Comparison of ENCODE assay signal across 8 cellular contexts in the genomic region with DNA sequence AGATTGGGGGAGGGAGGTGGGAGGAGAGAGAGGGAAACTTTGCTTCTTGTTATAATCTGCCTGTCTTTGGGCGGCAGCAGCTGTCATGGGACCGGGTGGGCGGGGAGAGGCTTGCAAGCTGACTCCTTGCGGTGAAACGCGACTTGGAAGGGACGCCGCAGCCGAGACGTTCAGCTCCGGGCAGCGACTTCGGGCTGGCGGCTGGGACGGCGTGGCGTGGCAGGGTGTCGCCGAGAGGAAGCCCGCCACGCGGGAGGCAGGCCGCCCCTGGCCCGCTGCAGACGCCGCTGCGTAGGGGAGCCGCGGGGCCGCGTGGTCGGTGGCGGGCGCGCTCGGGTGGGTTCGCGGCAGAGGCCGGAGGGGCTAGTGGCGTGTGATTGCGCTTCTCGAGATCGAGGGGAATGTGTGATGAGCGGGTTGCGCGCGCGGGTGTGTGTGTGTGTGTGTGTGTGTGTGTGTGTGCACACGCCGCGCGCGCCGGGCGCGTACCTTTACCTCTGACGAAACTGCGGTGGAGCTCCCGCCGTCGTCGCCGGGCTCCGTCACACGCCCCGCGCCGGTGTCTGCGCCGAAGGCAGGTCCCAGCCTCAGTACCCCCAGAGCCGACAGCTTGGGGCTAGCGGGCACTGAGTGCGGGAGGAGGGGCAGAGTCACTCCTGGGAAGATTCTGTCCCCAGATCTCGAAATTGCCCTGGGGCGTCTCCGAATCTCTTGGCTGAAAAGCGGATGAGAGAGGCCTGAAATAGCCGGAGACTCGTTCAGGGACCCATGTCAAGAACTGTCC. TPM values are rescaled to one million over a fixed set of nuclear protein-coding genes. Genes with fewer than 3 reads are reported as not detected.
DNase-seq lines count a peak whose midpoint lies in the region; TF ChIP-seq lines count a peak whose summit lies in the region.

No MANE protein-coding gene starts in this region.

- no peak overlapping the region for H3K56ac ChIP-seq in H9 (ENCODE audit: insufficient read length, low read depth, low read length)

- H3T11ph ChIP-seq in H9 (ENCODE audit: low read length), result no peak overlapping the region

- no peak for TF ChIP-seq POLR2A in spleen (IDR thresholded peaks at IDR 0.05)

- H2BK120ac ChIP-seq in H9 (ENCODE audit: low read depth, low read length, poor library complexity, severe bottlenecking), result no peak overlapping the region

- no peaks in the 10 kb centered on the region for H4K20me1 ChIP-seq in H9 (ENCODE audit: control insufficient read depth, insufficient read depth, insufficient read length)
- H4K20me1 ChIP-seq in MM.1S (ENCODE audit: insufficient read depth, low read length), result peaks cover 12% of the 10 kb centered on the region; the same call in 1 of the 2 replicates

- no peak overlapping the region for H3K4ac ChIP-seq in H9 (ENCODE audit: low read depth, low read length)

- H2BK5ac ChIP-seq in H9 (ENCODE audit: insufficient read length, low read length), result no peak overlapping the region

- H3K18ac ChIP-seq in H9 (ENCODE audit: insufficient read length, low read depth, low read length), result no peak overlapping the region

- no peak for TF ChIP-seq CTCF in H9 (conservative IDR thresholded peaks at IDR 0.05)
- no peak for TF ChIP-seq CTCF in MM.1S (IDR thresholded peaks at IDR 0.05; ENCODE audit: low read length)
- no peak for TF ChIP-seq CTCF in WI38 (IDR thresholded peaks at IDR 0.05; ENCODE audit: low read depth, low read length)
- TF ChIP-seq CTCF in cardiac fibroblast (IDR thresholded peaks at IDR 0.05; ENCODE audit: low read depth, low read length), result no peak
- peak in 1 of 11 experiments; percentile 29 for TF ChIP-seq CTCF in spleen (IDR thresholded peaks at IDR 0.05 in 8 of 11, conservative IDR thresholded peaks at IDR 0.05 in 3 of 11)

- intact Hi-C loops in spleen (cut with DNase I; ENCODE audit: low total_unique reads), result no loop called here

- H3K9me3 ChIP-seq in H9 (ENCODE audit: control insufficient read depth, low read depth, low read length), result no peaks in the 10 kb centered on the region
- no peaks in the 10 kb centered on the region for H3K9me3 ChIP-seq in MM.1S (replicated peaks; ENCODE audit: insufficient read depth, low read length)
- H3K9me3 ChIP-seq in spleen, result no peaks in the 10 kb centered on the region

- H3K79me2 ChIP-seq in H9 (ENCODE audit: insufficient read depth, low read length) (peaks cover 8% of the 10 kb centered on the region), MM.1S (ENCODE audit: low read length) (peaks cover 63% of the 10 kb centered on the region)

- no peak overlapping the region for H3K27ac Mint-ChIP-seq in H9

- H3K4me3 Mint-ChIP-seq in H9, result peak overlapping the region; percentile 80 to 85

- H2BK20ac ChIP-seq in H9 (ENCODE audit: low read depth, low read length, poor library complexity, severe bottlenecking), result no peak overlapping the region

- peaks cover 19 to 20% of the 10 kb centered on the region in 2 experiments for H3K4me1 Mint-ChIP-seq in H9

- DNase-seq in GDM1 (lab: John Stamatoyannopoulos, UW), result peak; percentile 70
- DNase-seq in H9, result peak; percentile 88
- peak; percentile 89 for DNase-seq in MM.1S
- peak; percentile 74 to 83 for DNase-seq in cardiac fibroblast (ENCODE audit: low read depth in 2 of 2)
- peak; percentile 85 for DNase-seq in iris pigment epithelial cell (ENCODE audit: low read depth)
- peak; percentile 92 for DNase-seq in spleen
- no peak for DNase-seq in NK-92 treated with Interleukin-12 subunit alpha and Interleukin-12 subunit beta, amount 100 ng/mL, for 24 hours (lab: John Stamatoyannopoulos, UW)

- H3K23me2 ChIP-seq in H9 (ENCODE audit: insufficient read length, low read depth, low read length, poor library complexity, severe bottlenecking), result peaks cover 17% of the 10 kb centered on the region

- no peak overlapping the region for H2BK12ac ChIP-seq in H9 (ENCODE audit: insufficient read length, low read depth, low read length)

- H3K14ac ChIP-seq in H9 (ENCODE audit: insufficient read depth, low read length), result no peak overlapping the region

- no peak overlapping the region for H4K8ac ChIP-seq in H9 (replicated peaks; ENCODE audit: insufficient read length, low read depth, low read length)

- peaks cover 45% of the 10 kb centered on the region for H3K27me3 Mint-ChIP-seq in H9 (ENCODE audit: low read depth)

- no peaks in the 10 kb centered on the region for H3K36me3 ChIP-seq in MM.1S (replicated peaks; ENCODE audit: insufficient read depth, low read length)
- H3K36me3 ChIP-seq in spleen, result no peaks in the 10 kb centered on the region

- H3K4me1 ChIP-seq in H9 (ENCODE audit: insufficient read depth, low read length), result no peaks in the 10 kb centered on the region; the same call in 1 of the 2 replicates
- peaks cover 2% of the 10 kb centered on the region; the same call in 1 of the 2 replicates for H3K4me1 ChIP-seq in MM.1S (ENCODE audit: low read length)
- H3K4me1 ChIP-seq in spleen, result peaks cover 0 to 61% (median 13%) of the 10 kb centered on the region in 6 donors

- H3K23ac ChIP-seq in H9 (ENCODE audit: insufficient read length, low read depth, low read length), result no peak overlapping the region

- H3K27ac ChIP-seq in H9 (ENCODE audit: insufficient read length, low read depth, low read length), result no peak overlapping the region
- H3K27ac ChIP-seq in MM.1S (ENCODE audit: low read length), result peak overlapping the region; percentile 71; the same call in 1 of the 2 replicates
- peak overlapping the region in 7 of 8 donors; percentile 61 to 85 (median 72) for H3K27ac ChIP-seq in spleen

- no CpG with 5 or more reads among the region's 79 CpGs for WGBS in H9 (ENCODE audit: extremely low coverage, insufficient read length, low lambda C conversion rate)
- 1 to 3% (median 1%) methylated on average over 69 to 79 of the region's 79 CpGs for WGBS in spleen, 5 donors

- peaks cover 2% of the 10 kb centered on the region for H3K79me1 ChIP-seq in H9 (ENCODE audit: insufficient read depth, low read depth, low read length, poor library complexity, severe bottlenecking)

- H3K4me2 ChIP-seq in H9 (ENCODE audit: insufficient read depth, insufficient read length, low read length) (peak overlapping the region; percentile 20), MM.1S (ENCODE audit: low read depth, low read length) (peak overlapping the region; percentile 95)

- H3K9ac ChIP-seq in H9 (ENCODE audit: extremely low read depth, insufficient read length, low read length), result no peak overlapping the region
- peak overlapping the region; percentile 68 for H3K9ac ChIP-seq in MM.1S (ENCODE audit: low read length)

- H2AFZ ChIP-seq in H9 (ENCODE audit: low read length) (no peak overlapping the region), MM.1S (ENCODE audit: low read length) (peak overlapping the region; percentile 75)

- H2AK5ac ChIP-seq in H9 (ENCODE audit: insufficient read length, low read length), result no peak overlapping the region

- H4K91ac ChIP-seq in H9 (ENCODE audit: insufficient read length, low read depth, low read length), result no peak overlapping the region

- no peaks in the 10 kb centered on the region for H3K36me3 Mint-ChIP-seq in H9 (ENCODE audit: insufficient read depth in 1 of 3, low read depth in 3 of 3)

- no peaks in the 10 kb centered on the region; a peak in 1 of 5 replicates for H3K9me3 Mint-ChIP-seq in H9

- H3K27me3 ChIP-seq in H9 (ENCODE audit: insufficient read depth, low read length) (0 out of 2 replicates have a peak, but pooled peaks cover 5% of the 10 kb centered on the region), MM.1S (replicated peaks; ENCODE audit: insufficient read depth, low read length) (no peaks in the 10 kb centered on the region), spleen (replicated peaks in 1 of 7) (peaks cover 0 to 23% (median 0%) of the 10 kb centered on the region in 7 donors)

- H4K5ac ChIP-seq in H9 (ENCODE audit: insufficient read length, low read depth, low read length), result no peak overlapping the region

- H3K4me3 ChIP-seq in MM.1S (ENCODE audit: low read length) (peak overlapping the region; percentile 80), WI38 (ENCODE audit: low read depth, low read length) (peak overlapping the region; percentile 68), cardiac fibroblast (replicated peaks in 1 of 2; ENCODE audit: low read depth in 2 of 2, low read length in 2 of 2) (peak overlapping the region; percentile 63 to 92), spleen (peak overlapping the region; percentile 79 to 99 (median 84))

- peaks cover 5% of the 10 kb centered on the region; the same call in 1 of the 2 replicates for H3F3A ChIP-seq in MM.1S (ENCODE audit: insufficient read depth, low read length)

- no peak overlapping the region for H2BK15ac ChIP-seq in H9 (ENCODE audit: low read depth, low read length)

- no peaks in the 10 kb centered on the region for H3K9me2 ChIP-seq in MM.1S (replicated peaks; ENCODE audit: insufficient read depth, low read length)

RNA-seq across cellular contexts. Expression of gene PPARGC1B, which starts 1.7 kb away (rescaled TPM):
- total RNA-seq in H9 (2021) (17.1 and 17.7 TPM in 2 replicates), spleen (1 to 10 TPM; 4.4 to 9.1 (median 7.1) TPM)
- 1 to 10 TPM in 1 of 3 donors, under 1 TPM in 2; 0.61 to 1.7 (median 0.76) TPM for polyA plus RNA-seq in spleen
